Comparison of ENCODE assay signal across 18 cellular contexts in the genomic region with DNA sequence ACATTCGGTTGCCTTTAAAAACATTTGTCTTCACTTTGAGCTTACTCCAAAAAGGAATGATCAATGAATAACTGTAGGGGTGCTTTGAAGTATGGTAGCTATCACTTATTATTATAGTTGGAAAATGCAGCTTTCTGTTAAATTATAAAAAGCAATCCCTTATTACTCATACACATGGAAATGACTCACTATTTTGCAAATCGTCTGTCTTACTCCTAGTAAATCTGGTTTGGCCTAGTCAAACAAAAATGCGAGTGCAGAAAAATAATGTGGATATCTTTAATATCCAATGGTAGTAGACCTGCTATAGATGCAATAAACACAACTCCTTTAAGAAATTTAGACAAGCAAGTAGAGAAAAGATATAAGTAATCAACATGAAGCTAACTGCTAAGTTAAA.
DNase-seq lines count a peak whose midpoint lies in the region; ATAC-seq, FAIRE-seq and TF ChIP-seq lines count a peak whose summit lies in the region.
"Had no signal": no experiment of that assay in that cellular context is flagged by ENCODE, and none has a peak within 500 bp of the region (broad histone marks: within the 10 kb centered on the region; RNA-seq: fewer than 3 reads in every experiment).

No MANE protein-coding gene starts in this region.

- no peaks in the 10 kb centered on the region for H3K27me3 ChIP-seq in bronchial epithelial cell (ENCODE audit: control insufficient read depth, insufficient read depth, low read length)
- H3K27me3 ChIP-seq: breast epithelium had no signal

- no peak overlapping the region for H3K4me3 ChIP-seq in bronchial epithelial cell (ENCODE audit: low read depth, low read length)
- H3K4me3 ChIP-seq: breast epithelium, skin epidermis had no signal

- no peak for ATAC-seq in HG03175 (IDR thresholded peaks at IDR 0.05; ENCODE audit: unreplicated experiment)
- ATAC-seq: stimulated activated naive CD8-positive, alpha-beta T cell treated with anti-CD3 and anti-CD28 coated beads, Interleukin-15, Interleukin-2, amounts not matched to agents 100 U/mL and 50 U/mL, for 24 hours had no signal

- H3K36me3 Mint-ChIP-seq in activated T-helper 1 cell treated with anti-CD3 and anti-CD28 coated beads, Interleukin-12 subunit alpha, Interleukin-12 subunit beta, Interleukin-2, Interleukin-4 antibody, amounts not matched to agents 30 ng/mL and 10 ng/mL and 1 ng/mL, durations not matched to agents 14 hours and 24 hours and 36 hours (ENCODE audit: low read depth) = no peaks in the 10 kb centered on the region
- H3K36me3 Mint-ChIP-seq: CD4-positive, CD25-positive, alpha-beta regulatory T cell had no signal

- FAIRE-seq in bronchial epithelial cell (lab: Jason Lieb, UNC) = no peak
- FAIRE-seq: keratinocyte had no signal

- no peak overlapping the region for H3K4me3 Mint-ChIP-seq in activated T-helper 1 cell treated with anti-CD3 and anti-CD28 coated beads, Interleukin-12 subunit alpha, Interleukin-12 subunit beta, Interleukin-2, Interleukin-4 antibody, amounts not matched to agents 30 ng/mL and 10 ng/mL and 1 ng/mL, durations not matched to agents 14 hours and 24 hours and 36 hours
- H3K4me3 Mint-ChIP-seq: activated B cell treated with CpG ODN at 0.5 μM for 24 hours; CD4-positive, CD25-positive, alpha-beta regulatory T cell; T-helper 1 cell treated with Interleukin-12 subunit alpha and Interleukin-12 subunit beta and Interleukin-4 antibody, amounts not matched to agents 30 μg/mL and 1 μg/mL, for 36 hours had no signal

- intact Hi-C loops in activated T-helper 1 cell treated with anti-CD3 and anti-CD28 coated beads, Interleukin-12 subunit alpha, Interleukin-12 subunit beta, Interleukin-2, Interleukin-4 antibody, amounts not matched to agents 30 ng/mL and 10 ng/mL and 1 ng/mL, durations not matched to agents 14 hours and 24 hours and 36 hours (cut with micrococcal nuclease) = no loop called here

- H3K36me3 ChIP-seq in bronchial epithelial cell (ENCODE audit: control insufficient read depth, insufficient read depth, low read length) = no peaks in the 10 kb centered on the region
- H3K36me3 ChIP-seq: breast epithelium had no signal

- H3K27me3 Mint-ChIP-seq in activated T-helper 1 cell treated with anti-CD3 and anti-CD28 coated beads, Interleukin-12 subunit alpha, Interleukin-12 subunit beta, Interleukin-2, Interleukin-4 antibody, amounts not matched to agents 30 ng/mL and 10 ng/mL and 1 ng/mL, durations not matched to agents 14 hours and 24 hours and 36 hours (ENCODE audit: insufficient read depth) = no peaks in the 10 kb centered on the region
- H3K27me3 Mint-ChIP-seq: activated B cell treated with CpG ODN at 0.5 μM for 24 hours; CD4-positive, CD25-positive, alpha-beta regulatory T cell had no signal

- no peak overlapping the region for H3K27ac Mint-ChIP-seq in activated T-helper 1 cell treated with anti-CD3 and anti-CD28 coated beads, Interleukin-12 subunit alpha, Interleukin-12 subunit beta, Interleukin-2, Interleukin-4 antibody, amounts not matched to agents 30 ng/mL and 10 ng/mL and 1 ng/mL, durations not matched to agents 14 hours and 24 hours and 36 hours
- H3K27ac Mint-ChIP-seq: activated B cell treated with CpG ODN at 0.5 μM for 24 hours; CD4-positive, CD25-positive, alpha-beta regulatory T cell; T-helper 1 cell treated with Interleukin-12 subunit alpha and Interleukin-12 subunit beta and Interleukin-4 antibody, amounts not matched to agents 30 μg/mL and 1 μg/mL, for 36 hours had no signal

- no peak for TF ChIP-seq CTCF in bronchial epithelial cell (IDR thresholded peaks at IDR 0.05; ENCODE audit: insufficient read depth, low read length, severe bottlenecking)

- H3K4me1 Mint-ChIP-seq in activated T-helper 1 cell treated with anti-CD3 and anti-CD28 coated beads, Interleukin-12 subunit alpha, Interleukin-12 subunit beta, Interleukin-2, Interleukin-4 antibody, amounts not matched to agents 30 ng/mL and 10 ng/mL and 1 ng/mL, durations not matched to agents 14 hours and 24 hours and 36 hours (ENCODE audit: low read depth) = no peaks in the 10 kb centered on the region
- H3K4me1 Mint-ChIP-seq: activated B cell treated with CpG ODN at 0.5 μM for 24 hours; CD4-positive, CD25-positive, alpha-beta regulatory T cell had no signal

- DNase-seq in COLO829 (ENCODE audit: low spot score) (peak; percentile 50), M059J (ENCODE audit: low read depth) (peak; percentile 10), bronchial epithelial cell (ENCODE audit: low read depth) (peak; percentile 19), myocyte (ENCODE audit: low read depth) (peak; percentile 37), NCI-H748 (lab: John Stamatoyannopoulos, UW; ENCODE audit: unreplicated experiment) (no peak)
- no peak for DNase-seq in activated T-helper 1 cell treated with anti-CD3 and anti-CD28 coated beads, Interleukin-12 subunit alpha, Interleukin-12 subunit beta, Interleukin-2, Interleukin-4 antibody, amounts not matched to agents 30 ng/mL and 10 ng/mL and 1 ng/mL, durations not matched to agents 14 hours and 24 hours and 36 hours (ENCODE audit: low spot score)
- DNase-seq in stimulated activated CD4-positive, alpha-beta T cell treated with anti-CD3 and anti-CD28 coated beads, Interleukin-1b, Interleukin-23, amount 100 ng/mL, for 48 hours = no peak
- DNase-seq: activated B cell treated with CpG ODN at 0.5 μM for 24 hours; CD4-positive, CD25-positive, alpha-beta regulatory T cell; head of caudate nucleus; NCI-H2029 treated with DMSO at 0.1 percent for 48 hours; NCI-H748 treated with DMSO at 0.1 percent for 48 hours; stimulated activated naive CD8-positive, alpha-beta T cell treated with anti-CD3 and anti-CD28 coated beads, Interleukin-15, Interleukin-2, amounts not matched to agents 100 U/mL and 50 U/mL, for 24 hours had no signal

- H3K9me3 Mint-ChIP-seq in activated T-helper 1 cell treated with anti-CD3 and anti-CD28 coated beads, Interleukin-12 subunit alpha, Interleukin-12 subunit beta, Interleukin-2, Interleukin-4 antibody, amounts not matched to agents 30 ng/mL and 10 ng/mL and 1 ng/mL, durations not matched to agents 14 hours and 24 hours and 36 hours = peaks cover 5% of the 10 kb centered on the region
- H3K9me3 Mint-ChIP-seq: activated B cell treated with CpG ODN at 0.5 μM for 24 hours had no signal

Comparison
In these comparisons a context has a peak if more than half of its experiments do, and no peak if none do; other contexts are left out.
1. DNase-seq: peak in COLO829 (single experiment), M059J (single experiment), bronchial epithelial cell (single experiment) and myocyte (single experiment); none in NCI-H748 (single experiment), activated T-helper 1 cell treated with anti-CD3 and anti-CD28 coated beads, Interleukin-12 subunit alpha, Interleukin-12 subunit beta, Interleukin-2, Interleukin-4 antibody, amounts not matched to agents 30 ng/mL and 10 ng/mL and 1 ng/mL, durations not matched to agents 14 hours and 24 hours and 36 hours (single experiment) and stimulated activated CD4-positive, alpha-beta T cell treated with anti-CD3 and anti-CD28 coated beads, Interleukin-1b, Interleukin-23, amount 100 ng/mL, for 48 hours (single experiment).